In the genomic region with DNA sequence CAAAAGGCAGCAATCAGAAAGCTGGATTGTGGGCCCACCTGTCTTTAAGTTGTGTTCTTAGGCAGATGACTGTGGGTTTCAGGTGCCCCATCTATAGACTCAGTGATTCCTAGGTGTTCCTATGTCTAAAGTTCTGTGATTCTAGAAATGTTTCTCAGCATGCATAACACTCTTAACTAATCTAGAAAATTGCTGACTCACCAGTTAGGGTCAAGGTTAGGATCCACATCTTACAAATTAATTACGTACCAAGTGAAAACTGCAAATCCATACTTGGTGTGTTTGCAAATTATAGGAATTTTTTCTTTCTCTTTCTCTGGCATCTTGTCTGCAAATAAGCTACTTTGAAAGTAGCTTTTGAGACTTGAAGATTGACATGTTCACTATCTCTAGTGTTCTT, we compare ENCODE assay signal across 3 cellular contexts.
A peak's percentile ranks its signal among the peaks of the same experiment; 100 is the strongest.
TF ChIP-seq lines count a peak whose summit lies in the region.

No MANE protein-coding gene starts in this region.

TF ChIP-seq in A549, 52 proteins besides CTCF, POLR2A, EP300 and RAD21:
- TF ChIP-seq MAX (IDR thresholded peaks at IDR 0.05) (no peak), EHF (CRISPR knock-in tag; IDR thresholded peaks at IDR 0.05) (no peak), MAZ (IDR thresholded peaks at IDR 0.05; ENCODE audit: borderline replicate concordance, low read depth, low read length) (no peak), MAFK (IDR thresholded peaks at IDR 0.05; ENCODE audit: partially characterized antibody) (peak; percentile 91), ZSCAN20 (CRISPR knock-in tag; IDR thresholded peaks at IDR 0.05) (no peak)

TF ChIP-seq in HEK293, 187 proteins besides CTCF, POLR2A, EP300 and RAD21:
- 0 out of 2 replicates have a peak, but pooled peaks have one; percentile 36 for TF ChIP-seq ZNF692 (tag by site-specific recombination; IDR thresholded peaks at IDR 0.05)
- TF ChIP-seq ZNF658 (tag by site-specific recombination; IDR thresholded peaks at IDR 0.05) = no peak

TF ChIP-seq in K562, 482 proteins besides CTCF, POLR2A, EP300 and RAD21:
- TF ChIP-seq MAFG (tag; conservative IDR thresholded peaks at IDR 0.05) (peak; percentile 96), ZNF311 (CRISPR knock-in tag; IDR thresholded peaks at IDR 0.05) (0 out of 2 replicates have a peak, but pooled peaks have one; percentile 36), MAFK (IDR thresholded peaks at IDR 0.05; ENCODE audit: low read length) (peak; percentile 94), ARID2 (IDR thresholded peaks at IDR 0.05) (no peak), ZNF318 (IDR thresholded peaks at IDR 0.05; ENCODE audit: borderline replicate concordance in 1 of 2, low read depth in 1 of 2) (no peak), ZNF445 (CRISPR knock-in tag; IDR thresholded peaks at IDR 0.05; ENCODE audit: low read depth) (no peak), CHCHD3 (CRISPR knock-in tag; IDR thresholded peaks at IDR 0.05) (no peak), MAFF (IDR thresholded peaks at IDR 0.05; ENCODE audit: low read length) (peak; percentile 94), JUND (IDR thresholded peaks at IDR 0.05; ENCODE audit: borderline replicate concordance, low read depth, low read length) (no peak), JUND (tag; IDR thresholded peaks at IDR 0.05; ENCODE audit: borderline replicate concordance, low read depth, low read length) (no peak), NFE2 (IDR thresholded peaks at IDR 0.05; ENCODE audit: low read depth) (peak; percentile 76), ZNF518B (CRISPR knock-in tag; IDR thresholded peaks at IDR 0.05) (no peak), BACH1 (tag; IDR thresholded peaks at IDR 0.05) (peak; percentile 81), STAT5A (IDR thresholded peaks at IDR 0.05; ENCODE audit: borderline replicate concordance, low read length) (no peak), C11orf30 (IDR thresholded peaks at IDR 0.05; ENCODE audit: low read depth) (peak; percentile 93), HMBOX1 (IDR thresholded peaks at IDR 0.05) (0 out of 2 replicates have a peak, but pooled peaks have one; percentile 15), NUFIP1 (IDR thresholded peaks at IDR 0.05; ENCODE audit: partially characterized antibody) (no peak), ZNF316 (IDR thresholded peaks at IDR 0.05) (peak; percentile 96), KLF10 (CRISPR knock-in tag; IDR thresholded peaks at IDR 0.05) (no peak), PHB (CRISPR knock-in tag; IDR thresholded peaks at IDR 0.05) (no peak), FOXA3 (CRISPR knock-in tag; conservative IDR thresholded peaks at IDR 0.05 in 1 of 2, IDR thresholded peaks at IDR 0.05 in 1 of 2) (no peak), RCOR1 (IDR thresholded peaks at IDR 0.05; ENCODE audit: borderline replicate concordance in 1 of 2, low read depth in 2 of 2, low read length in 2 of 2) (no peak)
- TF ChIP-seq, protein P1, sequence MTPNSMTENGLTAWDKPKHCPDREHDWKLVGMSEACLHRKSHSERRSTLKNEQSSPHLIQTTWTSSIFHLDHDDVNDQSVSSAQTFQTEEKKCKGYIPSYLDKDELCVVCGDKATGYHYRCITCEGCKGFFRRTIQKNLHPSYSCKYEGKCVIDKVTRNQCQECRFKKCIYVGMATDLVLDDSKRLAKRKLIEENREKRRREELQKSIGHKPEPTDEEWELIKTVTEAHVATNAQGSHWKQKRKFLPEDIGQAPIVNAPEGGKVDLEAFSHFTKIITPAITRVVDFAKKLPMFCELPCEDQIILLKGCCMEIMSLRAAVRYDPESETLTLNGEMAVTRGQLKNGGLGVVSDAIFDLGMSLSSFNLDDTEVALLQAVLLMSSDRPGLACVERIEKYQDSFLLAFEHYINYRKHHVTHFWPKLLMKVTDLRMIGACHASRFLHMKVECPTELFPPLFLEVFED (CRISPR knock-in tag; conservative IDR thresholded peaks at IDR 0.05) = no peak
